Comparison of ENCODE assay signal across 2 cellular contexts in genomic region chr1:64494659-64495058, GRCh38.
TF ChIP-seq lines count a peak whose summit lies in the region.

No MANE protein-coding gene starts in this region.

TF ChIP-seq in H1, 55 proteins besides CTCF, POLR2A, EP300 and RAD21 (continued from another document):
- TF ChIP-seq, protein P1, sequence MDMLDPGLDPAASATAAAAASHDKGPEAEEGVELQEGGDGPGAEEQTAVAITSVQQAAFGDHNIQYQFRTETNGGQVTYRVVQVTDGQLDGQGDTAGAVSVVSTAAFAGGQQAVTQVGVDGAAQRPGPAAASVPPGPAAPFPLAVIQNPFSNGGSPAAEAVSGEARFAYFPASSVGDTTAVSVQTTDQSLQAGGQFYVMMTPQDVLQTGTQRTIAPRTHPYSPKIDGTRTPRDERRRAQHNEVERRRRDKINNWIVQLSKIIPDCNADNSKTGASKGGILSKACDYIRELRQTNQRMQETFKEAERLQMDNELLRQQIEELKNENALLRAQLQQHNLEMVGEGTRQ (IDR thresholded peaks at IDR 0.05; ENCODE audit: low read length): no peak
- TF ChIP-seq JUND (IDR thresholded peaks at IDR 0.05; ENCODE audit: low read length) (no peak), YY1 (IDR thresholded peaks at IDR 0.05; ENCODE audit: low read depth, low read length) (no peak), ZNF274 (IDR thresholded peaks at IDR 0.05; ENCODE audit: borderline replicate concordance, extremely low read depth, low read length) (no peak), SP1 (IDR thresholded peaks at IDR 0.05; ENCODE audit: low read depth, low read length) (no peak), SAP30 (IDR thresholded peaks at IDR 0.05; ENCODE audit: insufficient read depth, insufficient replicate concordance, low read length) (no peak), RNF2 (IDR thresholded peaks at IDR 0.05; ENCODE audit: borderline replicate concordance, low read depth, low read length, missing control alignments, poor library complexity, severe bottlenecking) (no peak), TAF7 (optimal IDR thresholded peaks at IDR 0.05; ENCODE audit: borderline replicate concordance, low read depth, low read length) (no peak), PHF8 (conservative IDR thresholded peaks at IDR 0.05; ENCODE audit: low read depth, low read length) (no peak), KDM5A (IDR thresholded peaks at IDR 0.05; ENCODE audit: low read length) (no peak), POLR2AphosphoS5 (IDR thresholded peaks at IDR 0.05; ENCODE audit: low read depth, low read length) (no peak), CTBP2 (IDR thresholded peaks at IDR 0.05; ENCODE audit: borderline replicate concordance, insufficient read depth, insufficient read length, low read length) (no peak), KDM1A (IDR thresholded peaks at IDR 0.05; ENCODE audit: borderline replicate concordance, low read length) (no peak)

TF ChIP-seq in SK-N-SH treated with all-trans-retinoic acid at 6 μM for 48 hours, 23 proteins besides CTCF, POLR2A, EP300 and RAD21 (continued from another document):
- TF ChIP-seq, protein P2, sequence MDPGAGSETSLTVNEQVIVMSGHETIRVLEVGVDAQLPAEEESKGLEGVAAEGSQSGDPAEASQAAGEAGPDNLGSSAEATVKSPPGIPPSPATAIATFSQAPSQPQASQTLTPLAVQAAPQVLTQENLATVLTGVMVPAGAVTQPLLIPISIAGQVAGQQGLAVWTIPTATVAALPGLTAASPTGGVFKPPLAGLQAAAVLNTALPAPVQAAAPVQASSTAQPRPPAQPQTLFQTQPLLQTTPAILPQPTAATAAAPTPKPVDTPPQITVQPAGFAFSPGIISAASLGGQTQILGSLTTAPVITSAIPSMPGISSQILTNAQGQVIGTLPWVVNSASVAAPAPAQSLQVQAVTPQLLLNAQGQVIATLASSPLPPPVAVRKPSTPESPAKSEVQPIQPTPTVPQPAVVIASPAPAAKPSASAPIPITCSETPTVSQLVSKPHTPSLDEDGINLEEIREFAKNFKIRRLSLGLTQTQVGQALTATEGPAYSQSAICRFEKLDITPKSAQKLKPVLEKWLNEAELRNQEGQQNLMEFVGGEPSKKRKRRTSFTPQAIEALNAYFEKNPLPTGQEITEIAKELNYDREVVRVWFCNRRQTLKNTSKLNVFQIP (CRISPR knock-in tag; IDR thresholded peaks at IDR 0.05; ENCODE audit: borderline replicate concordance, low read depth): no peak
- TF ChIP-seq ZNF70 (CRISPR knock-in tag; IDR thresholded peaks at IDR 0.05) (no peak), ARNTL (CRISPR knock-in tag; IDR thresholded peaks at IDR 0.05; ENCODE audit: borderline replicate concordance, low read depth) (no peak), TCF4 (CRISPR knock-in tag; IDR thresholded peaks at IDR 0.05; ENCODE audit: borderline replicate concordance) (no peak), TOX (CRISPR knock-in tag; IDR thresholded peaks at IDR 0.05; ENCODE audit: borderline replicate concordance) (no peak), BACH2 (CRISPR knock-in tag; IDR thresholded peaks at IDR 0.05; ENCODE audit: borderline replicate concordance) (no peak)
TF ChIP-seq in SK-N-SH treated with all-trans-retinoic acid at 6 μM for 48 hours: peak in this region for 0.
